ENCODE assay signal across 19 cellular contexts in genomic region chr19:49103331-49104085, GRCh38. TPM values are rescaled to one million over a fixed set of nuclear protein-coding genes. Genes with fewer than 3 reads are reported as not detected.
"Had no signal": no experiment of that assay in that cellular context is flagged by ENCODE, and none has a peak within 500 bp of the region (broad histone marks: within the 10 kb centered on the region; RNA-seq: fewer than 3 reads in every experiment).

No MANE protein-coding gene starts in this region.

- H3K4me3 ChIP-seq: hepatocyte, lower lobe of right lung, tibial nerve, uterus had no signal

- H3K9me3 Mint-ChIP-seq: effector memory CD8-positive, alpha-beta T cell; nephron; stimulated activated naive CD8-positive, alpha-beta T cell treated with anti-CD3 and anti-CD28 coated beads, Interleukin-15, Interleukin-2, amounts not matched to agents 100 ng/mL and 50 ng/mL, for 24 hours; WTC11 had no signal

- ATAC-seq: activated CD4-positive, alpha-beta T cell treated with anti-CD3 and anti-CD28 coated beads for 36 hours; effector memory CD8-positive, alpha-beta T cell; WTC11 had no signal

- H3K27me3 ChIP-seq: hepatocyte, tibial nerve, uterus had no signal

- H3K4me1 ChIP-seq: lower lobe of right lung, tibial nerve, uterus had no signal

- H2AFZ ChIP-seq: hepatocyte had no signal

- H3K9me3 ChIP-seq: lower lobe of right lung, tibial nerve, uterus had no signal

- DNase-seq: activated CD4-positive, alpha-beta T cell treated with anti-CD3 and anti-CD28 coated beads for 36 hours; activated CD4-positive, alpha-beta T cell treated with anti-CD3 and anti-CD28 coated beads, Interleukin-2, amount 50 U/mL, for 48 hours; dermis blood vessel endothelial cell; effector memory CD8-positive, alpha-beta T cell; foreskin fibroblast; lower lobe of right lung; occipital lobe; stimulated activated CD4-positive, alpha-beta T cell treated with anti-CD3 and anti-CD28 coated beads, Interleukin-2, amount 100 ng/mL, for 24 hours; uterus had no signal

- H3K4me3 Mint-ChIP-seq: activated CD4-positive, alpha-beta T cell treated with anti-CD3 and anti-CD28 coated beads for 36 hours; activated naive CD8-positive, alpha-beta T cell; effector memory CD8-positive, alpha-beta T cell; stimulated activated naive CD8-positive, alpha-beta T cell treated with anti-CD3 and anti-CD28 coated beads, Interleukin-15, Interleukin-2, amounts not matched to agents 100 ng/mL and 50 ng/mL, for 24 hours; WTC11 had no signal

- H3K27ac Mint-ChIP-seq: activated CD4-positive, alpha-beta T cell treated with anti-CD3 and anti-CD28 coated beads for 36 hours; activated naive CD8-positive, alpha-beta T cell; effector memory CD8-positive, alpha-beta T cell; stimulated activated naive CD8-positive, alpha-beta T cell treated with anti-CD3 and anti-CD28 coated beads, Interleukin-15, Interleukin-2, amounts not matched to agents 100 ng/mL and 50 ng/mL, for 24 hours; WTC11 had no signal

- H3K27ac ChIP-seq: hepatocyte, lower lobe of right lung, tibial nerve, uterus had no signal

- H3K4me2 ChIP-seq: hepatocyte had no signal

- H3K27me3 Mint-ChIP-seq: activated CD4-positive, alpha-beta T cell treated with anti-CD3 and anti-CD28 coated beads for 36 hours; activated naive CD8-positive, alpha-beta T cell; effector memory CD8-positive, alpha-beta T cell; stimulated activated naive CD8-positive, alpha-beta T cell treated with anti-CD3 and anti-CD28 coated beads, Interleukin-15, Interleukin-2, amounts not matched to agents 100 ng/mL and 50 ng/mL, for 24 hours had no signal

- H3K36me3 ChIP-seq: uterus had no signal

RNA-seq across cellular contexts. Expression of gene C19orf73, which starts 15.4 kb away (rescaled TPM):
- total RNA-seq: mesenteric fat pad, skeletal muscle tissue, uterus had no signal

RNA-seq across cellular contexts. Expression of gene KCNA7, which starts 31.0 kb away (rescaled TPM):
- total RNA-seq: activated CD4-positive, alpha-beta T cell treated with anti-CD3 and anti-CD28 coated beads for 36 hours; dermis blood vessel endothelial cell; hepatocyte; lower lobe of right lung; mesenteric fat pad; posterior vena cava; T-helper 2 cell treated with Interferon-gamma antibody and Interleukin-4, amounts not matched to agents 100 ng/mL and 5 ng/mL, for 36 hours; tibial nerve; uterus had no signal
- polyA plus RNA-seq: hepatocyte had no signal
